In genomic region chr2:217837001-217837491, GRCh38 we compare ENCODE assay signal across 9 cellular contexts.
DNase-seq lines count a peak whose midpoint lies in the region; ATAC-seq, FAIRE-seq and TF ChIP-seq lines count a peak whose summit lies in the region.
"Had no signal": no experiment of that assay in that cellular context is flagged by ENCODE, and none has a peak within 500 bp of the region (broad histone marks: within the 10 kb centered on the region; RNA-seq: fewer than 3 reads in every experiment).

No MANE protein-coding gene starts in this region.

- RAD21 ChIA-PET in HCT116 (lab: Charles Lee; ENCODE audit: low non-redundant PET in 1 of 2, low total read pairs in 2 of 2, uncharacterized antibody in 2 of 2, unreplicated experiment in 2 of 2): no interaction called here

- no peak for FAIRE-seq in astrocyte (lab: Jason Lieb, UNC)

- no peaks in the 10 kb centered on the region for H4K20me1 ChIP-seq in HCT116 (ENCODE audit: insufficient read depth)
- peaks cover 97% of the 10 kb centered on the region for H4K20me1 ChIP-seq in astrocyte (ENCODE audit: insufficient read depth, low read length)

- H3K27me3 Mint-ChIP-seq in astrocyte (ENCODE audit: low read depth, unreplicated experiment) (no peaks in the 10 kb centered on the region), T-cell (peaks cover 5% of the 10 kb centered on the region in 2 donors)

- no peaks in the 10 kb centered on the region for H3K9me2 ChIP-seq in HCT116 (ENCODE audit: insufficient read depth)

- CTCF ChIA-PET in HCT116 (lab: Charles Lee) (interaction anchor here (0.5 kb wide), 1 partner anchor 32 kb away, joined by 3 read pairs; no protein-coding TSS in a partner anchor), T-cell (lab: Charles Lee) (no interaction called here)

- POLR2A ChIA-PET in HCT116 (lab: Charles Lee): no interaction called here
- POLR2A ChIA-PET in T-cell (lab: Charles Lee): no interaction called here

- no peak for TF ChIP-seq RAD21 in HCT116 (IDR thresholded peaks at IDR 0.05; ENCODE audit: low read depth)

- H2AFZ ChIP-seq in HCT116 (ENCODE audit: low read depth, low read length, poor library complexity, severe bottlenecking) (no peak overlapping the region), astrocyte (ENCODE audit: low read depth, low read length) (no peak overlapping the region)

- H3K4me2 ChIP-seq in HCT116 (ENCODE audit: low read length) (peak overlapping the region; percentile 17; the same call in 1 of the 2 replicates), astrocyte (ENCODE audit: low read length) (peak overlapping the region; percentile 30)

- H3K27me3 ChIP-seq in HCT116 (ENCODE audit: insufficient read depth, low read length): no peaks in the 10 kb centered on the region
- H3K27me3 ChIP-seq in astrocyte (ENCODE audit: insufficient read depth, low read length): no peaks in the 10 kb centered on the region

- BruUV-seq in HCT116 (replicated peaks; lab: Mats Ljungman, UMichigan): no TSS peak

- no peaks in the 10 kb centered on the region for H3K79me2 ChIP-seq in HCT116 (ENCODE audit: insufficient read depth, low read length)
- H3K79me2 ChIP-seq in astrocyte (ENCODE audit: insufficient read depth, low read length): peaks cover 60% of the 10 kb centered on the region

- ATAC-seq in HCT116 (peak; percentile 94), HG02981 (IDR thresholded peaks at IDR 0.05; ENCODE audit: unreplicated experiment) (no peak), GM19463 (IDR thresholded peaks at IDR 0.05; ENCODE audit: unreplicated experiment) (no peak), T-cell (replicated peaks in 1 of 4) (no peak), HG03457 (IDR thresholded peaks at IDR 0.05; ENCODE audit: unreplicated experiment) (no peak)

- TF ChIP-seq CTCF in HCT116 (IDR thresholded peaks at IDR 0.05 in 2 of 3, conservative IDR thresholded peaks at IDR 0.05 in 1 of 3; ENCODE audit: borderline replicate concordance in 1 of 3, insufficient read depth in 1 of 3, low read depth in 2 of 3, low read length in 2 of 3) (peak; percentile 17 to 59 (median 55); a peak in 5 of 6 replicates), astrocyte (IDR thresholded peaks at IDR 0.05; ENCODE audit: insufficient read depth, low read depth, low read length) (no peak)

- H3K4me1 Mint-ChIP-seq in astrocyte (ENCODE audit: low read depth, unreplicated experiment) (peaks cover 31% of the 10 kb centered on the region), T-cell (no peaks in the 10 kb centered on the region)
- H3K4me1 Mint-ChIP-seq: activated CD4-positive, alpha-beta memory T cell treated with anti-CD3 and anti-CD28 coated beads, Interleukin-2, amount 10 ng/mL, durations not matched to agents 7 days and 5 days had no signal

- no peak overlapping the region for H3K4me3 Mint-ChIP-seq in astrocyte (ENCODE audit: unreplicated experiment)
- no peak overlapping the region for H3K4me3 Mint-ChIP-seq in T-cell
- H3K4me3 Mint-ChIP-seq: activated CD4-positive, alpha-beta memory T cell treated with anti-CD3 and anti-CD28 coated beads, Interleukin-2, amount 10 ng/mL, durations not matched to agents 7 days and 5 days had no signal

- no peaks in the 10 kb centered on the region for H3K9me3 ChIP-seq in HCT116 (ENCODE audit: control insufficient read depth in 1 of 2, insufficient read depth in 1 of 2, low read depth in 1 of 2, low read length in 2 of 2)
- no peaks in the 10 kb centered on the region for H3K9me3 ChIP-seq in astrocyte (ENCODE audit: insufficient read depth, low read depth, low read length)

- H3K4me3 ChIP-seq in HCT116 (replicated peaks in 1 of 2; ENCODE audit: low read depth in 1 of 2, low read length in 2 of 2): no peak overlapping the region
- H3K4me3 ChIP-seq in astrocyte (ENCODE audit: insufficient read depth, low read depth, low read length): no peak overlapping the region
- no peak overlapping the region for H3K4me3 ChIP-seq in skeletal muscle cell (ENCODE audit: low read depth, low read length)

- H3K36me3 Mint-ChIP-seq in astrocyte (ENCODE audit: low read depth, unreplicated experiment) (peaks cover 50% of the 10 kb centered on the region), T-cell (no peaks in the 10 kb centered on the region)

- H3K36me3 ChIP-seq in HCT116 (ENCODE audit: control insufficient read depth in 1 of 2, insufficient read depth in 2 of 2, low read length in 2 of 2) (no peaks in the 10 kb centered on the region), astrocyte (ENCODE audit: insufficient read depth, low read length) (peaks cover 39% of the 10 kb centered on the region)

- intact Hi-C loops in HCT116 (cut with micrococcal nuclease): no loop called here

- H3K9me3 Mint-ChIP-seq in astrocyte (ENCODE audit: unreplicated experiment) (peaks cover 2% of the 10 kb centered on the region), T-cell (no peaks in the 10 kb centered on the region)
- H3K9me3 Mint-ChIP-seq: activated CD4-positive, alpha-beta memory T cell treated with anti-CD3 and anti-CD28 coated beads, Interleukin-2, amount 10 ng/mL, durations not matched to agents 7 days and 5 days had no signal

- H3K27ac Mint-ChIP-seq in astrocyte (ENCODE audit: unreplicated experiment) (peak overlapping the region; percentile 99), T-cell (no peak overlapping the region)
- H3K27ac Mint-ChIP-seq: activated CD4-positive, alpha-beta memory T cell treated with anti-CD3 and anti-CD28 coated beads, Interleukin-2, amount 10 ng/mL, durations not matched to agents 7 days and 5 days had no signal

- no peak for TF ChIP-seq POLR2A in HCT116 (IDR thresholded peaks at IDR 0.05; ENCODE audit: borderline replicate concordance, extremely low read depth, insufficient read depth, insufficient read length)

- H3K27ac ChIP-seq in HCT116 (ENCODE audit: low read depth, low read length) (no peak overlapping the region), astrocyte (ENCODE audit: low read depth, low read length) (peak overlapping the region; percentile 67)

- H3K9ac ChIP-seq in HCT116 (ENCODE audit: low read length): no peak overlapping the region
- peak overlapping the region; percentile 36 for H3K9ac ChIP-seq in astrocyte (ENCODE audit: low read length)

- DNase-seq in HCT116 (ENCODE audit: low read depth, low spot score): peak; percentile 42
- DNase-seq in astrocyte (ENCODE audit: low read depth): peak; percentile 41
- peak; percentile 37 to 64 for DNase-seq in hippocampal formation (lab: John Stamatoyannopoulos, UW)
- peak; percentile 40 for DNase-seq in skeletal muscle cell (ENCODE audit: low read depth)
- DNase-seq in T-cell: no peak
- DNase-seq: activated CD4-positive, alpha-beta memory T cell treated with anti-CD3 and anti-CD28 coated beads, Interleukin-2, amount 10 ng/mL, durations not matched to agents 7 days and 5 days had no signal

- peaks cover 4 to 9% of the 10 kb centered on the region in 2 experiments; a peak in 3 of 4 replicates for H3K4me1 ChIP-seq in HCT116 (ENCODE audit: control insufficient read depth in 1 of 2, insufficient read depth in 2 of 2, low read length in 2 of 2)
- peaks cover 22% of the 10 kb centered on the region for H3K4me1 ChIP-seq in astrocyte (ENCODE audit: insufficient read depth, low read length)

TF ChIP-seq in HCT116, 20 proteins besides CTCF, POLR2A, EP300 and RAD21:
- TF ChIP-seq REST (IDR thresholded peaks at IDR 0.05; ENCODE audit: low read depth) (no peak), TCF7L2 (IDR thresholded peaks at IDR 0.05; ENCODE audit: borderline replicate concordance, extremely low read depth, insufficient read depth, insufficient read length) (peak; percentile 15)

Comparison
In these comparisons a context has a peak if more than half of its experiments do, and no peak if none do; other contexts are left out.
1. DNase-seq: peak in HCT116 (single experiment), astrocyte (single experiment), hippocampal formation (2 of 2) and skeletal muscle cell (single experiment); none in T-cell (0 of 34).